Comparison of ENCODE assay signal across 12 cellular contexts in genomic region chr10:117184296-117184695, GRCh38. TPM values are rescaled to one million over a fixed set of nuclear protein-coding genes. Genes with fewer than 3 reads are reported as not detected.
"Had no signal": no experiment of that assay in that cellular context is flagged by ENCODE, and none has a peak within 500 bp of the region (broad histone marks: within the 10 kb centered on the region; RNA-seq: fewer than 3 reads in every experiment).

No MANE protein-coding gene starts in this region.

- H3K27ac Mint-ChIP-seq: HFFc6 had no signal

- H3K4me1 ChIP-seq: HAP-1 had no signal

- DNase-seq: GM23248, GOT3, H7, HFFc6, IMR-90, KG1 had no signal

- ATAC-seq: HCT116, K562 had no signal

- H3K9me3 Mint-ChIP-seq: HFFc6 had no signal

- H3K4me3 ChIP-seq: GM23248, HAP-1, K562 had no signal

- H3K36me3 ChIP-seq: HAP-1 had no signal

- H3K9me3 ChIP-seq: HAP-1 had no signal

- H3K27ac ChIP-seq: GM23248, HL-60 had no signal

- H3K4me3 Mint-ChIP-seq: HFFc6 had no signal

RNA-seq across cellular contexts. Expression of gene KCNK18, which starts 13.0 kb away (rescaled TPM):
- total RNA-seq: GM23248, H4, H7, HFFc6, HT1080, IMR-90, K562 had no signal
- polyA plus RNA-seq: GM23248, IMR-90, K562 had no signal

RNA-seq across cellular contexts. Expression of gene VAX1, which starts 46.2 kb away (rescaled TPM):
- total RNA-seq: GM23248, H4, HFFc6, HT1080, IMR-90, K562 had no signal
- polyA plus RNA-seq: GM23248, IMR-90, K562 had no signal

RNA-seq across cellular contexts. Expression of gene SLC18A2, which starts 56.6 kb away (rescaled TPM):
- total RNA-seq: GM23248, HFFc6, HT1080, IMR-90 had no signal
- polyA plus RNA-seq: IMR-90 had no signal
